In the genomic region with DNA sequence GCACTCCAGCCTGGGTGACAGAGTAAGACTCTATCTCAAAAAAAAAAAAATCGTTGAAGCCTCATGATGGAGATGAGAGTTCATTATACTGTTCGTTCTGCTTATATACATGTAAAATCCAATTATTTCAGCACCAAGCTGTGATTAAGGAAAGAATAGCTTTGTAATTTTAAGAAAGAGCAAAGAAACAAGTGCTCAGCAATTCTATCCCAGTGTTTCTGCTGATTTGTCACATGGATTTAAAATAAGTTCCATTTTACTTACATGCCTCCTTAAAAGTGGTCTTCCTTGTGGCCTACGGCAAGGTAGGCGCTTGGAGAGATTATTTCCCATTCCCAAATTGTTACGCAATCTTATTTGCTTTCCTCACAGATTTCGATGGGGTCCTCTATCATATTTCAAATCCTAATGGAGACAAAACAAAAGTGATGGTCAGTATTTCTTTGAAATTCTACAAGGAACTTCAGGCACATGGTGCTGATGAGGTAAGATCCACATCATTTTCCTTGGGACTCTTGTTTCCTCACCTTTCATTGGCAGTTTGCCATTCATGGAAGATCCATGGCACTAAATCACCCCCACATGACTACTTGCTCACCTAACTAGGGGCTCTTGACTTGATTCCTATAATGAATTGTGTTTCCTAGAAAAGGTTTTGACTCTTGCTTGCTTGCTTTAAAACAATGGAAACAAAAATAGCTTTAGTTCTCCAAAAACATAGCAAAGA, we compare ENCODE assay signal across 8 cellular contexts. TPM values are rescaled to one million over a fixed set of nuclear protein-coding genes. Genes with fewer than 3 reads are reported as not detected.
DNase-seq lines count a peak whose midpoint lies in the region; ATAC-seq and TF ChIP-seq lines count a peak whose summit lies in the region.

No MANE protein-coding gene starts in this region.

- H2AFZ ChIP-seq in hepatocyte: no peak overlapping the region

- H3K4me3 ChIP-seq in hepatocyte (no peak overlapping the region), thymus (ENCODE audit: low read length) (no peak overlapping the region)

- H3K27me3 ChIP-seq in hepatocyte (no peaks in the 10 kb centered on the region), thymus (ENCODE audit: control insufficient read depth, insufficient read depth) (no peaks in the 10 kb centered on the region)

- POLR2A ChIA-PET in activated CD4-positive, alpha-beta memory T cell treated with anti-CD3 and anti-CD28 coated beads, Interleukin-2, amount 10 ng/mL, durations not matched to agents 7 days and 5 days (lab: Charles Lee): interaction anchor here (1.1 to 11.0 kb wide), 13 partner anchors 9 to 172 kb away, joined by 3 to 260 read pairs (median 9); a partner anchor contains a TSS

- peaks cover 32% of the 10 kb centered on the region for H3K4me1 ChIP-seq in hepatocyte (ENCODE audit: insufficient read depth)
- peaks cover 5% of the 10 kb centered on the region for H3K4me1 ChIP-seq in thymus (ENCODE audit: control insufficient read depth, insufficient read depth, low read length)

- no peaks in the 10 kb centered on the region for H3K36me3 ChIP-seq in hepatocyte (replicated peaks; ENCODE audit: insufficient read depth, low read depth)
- peaks cover 55% of the 10 kb centered on the region for H3K36me3 ChIP-seq in thymus (ENCODE audit: control insufficient read depth, insufficient read depth)

- no peak for DNase-seq in activated T-cell treated with anti-CD3 and anti-CD28 coated beads, Interleukin-2, amount 50 U/mL, for 24 hours
- DNase-seq in activated T-cell treated with anti-CD3 and anti-CD28 coated beads, Interleukin-2, amount 50 U/mL, for 4 hours: no peak
- DNase-seq in activated CD4-positive, alpha-beta memory T cell treated with anti-CD3 and anti-CD28 coated beads, Interleukin-2, amount 10 ng/mL, durations not matched to agents 7 days and 5 days: no peak
- DNase-seq in hepatocyte (ENCODE audit: low spot score) (no peak), GM13976 (ENCODE audit: low spot score) (no peak), NCI-H1105 treated with DMSO at 0.1 percent for 48 hours (lab: John Stamatoyannopoulos, UW) (no peak)

- in situ Hi-C loops in GM13976 (cut with MboI; ENCODE audit: low sequenced_read_pairs, unreplicated experiment): no loop called here

- H3K27ac ChIP-seq in hepatocyte (peak overlapping the region; percentile 82), thymus (ENCODE audit: low read depth) (peak overlapping the region; percentile 66)

- TF ChIP-seq CTCF in hepatocyte (IDR thresholded peaks at IDR 0.05; ENCODE audit: poor library complexity) (no peak), GM13976 (IDR thresholded peaks at IDR 0.05; ENCODE audit: borderline replicate concordance, control extremely low read depth, extremely low read depth, insufficient read depth, missing control alignments) (no peak)

- H3K4me3 Mint-ChIP-seq in activated T-cell treated with anti-CD3 and anti-CD28 coated beads, Interleukin-2, amount 50 U/mL, for 24 hours: peak overlapping the region; percentile 60
- no peak overlapping the region for H3K4me3 Mint-ChIP-seq in activated T-cell treated with anti-CD3 and anti-CD28 coated beads, Interleukin-2, amount 50 U/mL, for 4 hours
- peak overlapping the region; percentile 33 for H3K4me3 Mint-ChIP-seq in activated CD4-positive, alpha-beta memory T cell treated with anti-CD3 and anti-CD28 coated beads, Interleukin-2, amount 10 ng/mL, durations not matched to agents 7 days and 5 days

- no peak overlapping the region for H3K4me2 ChIP-seq in hepatocyte

- H3K9me2 ChIP-seq in hepatocyte (replicated peaks; ENCODE audit: insufficient read depth): no peaks in the 10 kb centered on the region

- H3K4me1 Mint-ChIP-seq in activated T-cell treated with anti-CD3 and anti-CD28 coated beads, Interleukin-2, amount 50 U/mL, for 24 hours (ENCODE audit: low read depth): peaks cover 85% of the 10 kb centered on the region
- H3K4me1 Mint-ChIP-seq in activated T-cell treated with anti-CD3 and anti-CD28 coated beads, Interleukin-2, amount 50 U/mL, for 4 hours (ENCODE audit: low read depth): peaks cover 81% of the 10 kb centered on the region
- H3K4me1 Mint-ChIP-seq in activated CD4-positive, alpha-beta memory T cell treated with anti-CD3 and anti-CD28 coated beads, Interleukin-2, amount 10 ng/mL, durations not matched to agents 7 days and 5 days: peaks cover 84% of the 10 kb centered on the region

- peaks cover 67% of the 10 kb centered on the region for H3K79me2 ChIP-seq in hepatocyte

- WGBS in hepatocyte (ENCODE audit: low lambda C conversion rate, missing lambda C conversion rate): 90% methylated on average over 6 of the region's 6 CpGs
- WGBS in thymus: 96% methylated on average over 6 of the region's 6 CpGs

- peaks cover 21% of the 10 kb centered on the region for H4K20me1 ChIP-seq in hepatocyte (ENCODE audit: insufficient read depth, poor library complexity, severe bottlenecking)

- peak overlapping the region; percentile 96 for H3K27ac Mint-ChIP-seq in activated T-cell treated with anti-CD3 and anti-CD28 coated beads, Interleukin-2, amount 50 U/mL, for 24 hours
- H3K27ac Mint-ChIP-seq in activated CD4-positive, alpha-beta memory T cell treated with anti-CD3 and anti-CD28 coated beads, Interleukin-2, amount 10 ng/mL, durations not matched to agents 7 days and 5 days: peak overlapping the region; percentile 86

- H3K9me3 Mint-ChIP-seq in activated T-cell treated with anti-CD3 and anti-CD28 coated beads, Interleukin-2, amount 50 U/mL, for 24 hours: no peaks in the 10 kb centered on the region
- H3K9me3 Mint-ChIP-seq in activated T-cell treated with anti-CD3 and anti-CD28 coated beads, Interleukin-2, amount 50 U/mL, for 4 hours: no peaks in the 10 kb centered on the region
- no peaks in the 10 kb centered on the region for H3K9me3 Mint-ChIP-seq in activated CD4-positive, alpha-beta memory T cell treated with anti-CD3 and anti-CD28 coated beads, Interleukin-2, amount 10 ng/mL, durations not matched to agents 7 days and 5 days

- CTCF ChIA-PET in activated CD4-positive, alpha-beta memory T cell treated with anti-CD3 and anti-CD28 coated beads, Interleukin-2, amount 10 ng/mL, durations not matched to agents 7 days and 5 days (lab: Charles Lee): interaction anchor here (0.8 to 4.6 kb wide), 15 partner anchors 8 to 167 kb away, joined by 3 to 62 read pairs (median 5); a partner anchor contains a TSS

- H3K27me3 Mint-ChIP-seq in activated T-cell treated with anti-CD3 and anti-CD28 coated beads, Interleukin-2, amount 50 U/mL, for 24 hours: no peaks in the 10 kb centered on the region
- no peaks in the 10 kb centered on the region for H3K27me3 Mint-ChIP-seq in activated T-cell treated with anti-CD3 and anti-CD28 coated beads, Interleukin-2, amount 50 U/mL, for 4 hours (ENCODE audit: low read depth)
- H3K27me3 Mint-ChIP-seq in activated CD4-positive, alpha-beta memory T cell treated with anti-CD3 and anti-CD28 coated beads, Interleukin-2, amount 10 ng/mL, durations not matched to agents 7 days and 5 days: no peaks in the 10 kb centered on the region

- ATAC-seq in activated T-cell treated with anti-CD3 and anti-CD28 coated beads, Interleukin-2, amount 50 U/mL, for 4 hours: no peak
- ATAC-seq in GM21381 (IDR thresholded peaks at IDR 0.05; ENCODE audit: unreplicated experiment): no peak

- peaks cover 95% of the 10 kb centered on the region for H3K36me3 Mint-ChIP-seq in activated T-cell treated with anti-CD3 and anti-CD28 coated beads, Interleukin-2, amount 50 U/mL, for 24 hours (ENCODE audit: low read depth)
- H3K36me3 Mint-ChIP-seq in activated T-cell treated with anti-CD3 and anti-CD28 coated beads, Interleukin-2, amount 50 U/mL, for 4 hours (ENCODE audit: insufficient read depth): peaks cover 63% of the 10 kb centered on the region
- peaks cover 89% of the 10 kb centered on the region for H3K36me3 Mint-ChIP-seq in activated CD4-positive, alpha-beta memory T cell treated with anti-CD3 and anti-CD28 coated beads, Interleukin-2, amount 10 ng/mL, durations not matched to agents 7 days and 5 days (ENCODE audit: low read depth)

- H3K9me3 ChIP-seq in hepatocyte (ENCODE audit: low read depth): no peaks in the 10 kb centered on the region
- no peaks in the 10 kb centered on the region for H3K9me3 ChIP-seq in thymus (ENCODE audit: control insufficient read depth)

RNA-seq across cellular contexts. Expression of a gene that starts 11.5 kb away (rescaled TPM):
- total RNA-seq in activated T-cell treated with anti-CD3 and anti-CD28 coated beads, Interleukin-2, amount 50 U/mL, for 4 hours: 100 to 1,000 TPM; 381 to 396 (median 382) TPM
- 100 to 1,000 TPM; 765 to 778 TPM for total RNA-seq in activated CD4-positive, alpha-beta memory T cell treated with anti-CD3 and anti-CD28 coated beads, Interleukin-2, amount 10 ng/mL, durations not matched to agents 7 days and 5 days
- 310 and 312 TPM in 2 replicates for total RNA-seq in hepatocyte
- polyA plus RNA-seq in hepatocyte (436 and 482 TPM in 2 replicates), thymus (292 TPM)

RNA-seq across cellular contexts. Expression of a gene that starts 32.3 kb away (rescaled TPM):
- under 1 TPM; 0.66 to 0.69 (median 0.68) TPM for total RNA-seq in activated T-cell treated with anti-CD3 and anti-CD28 coated beads, Interleukin-2, amount 50 U/mL, for 4 hours
- total RNA-seq in activated CD4-positive, alpha-beta memory T cell treated with anti-CD3 and anti-CD28 coated beads, Interleukin-2, amount 10 ng/mL, durations not matched to agents 7 days and 5 days: under 1 TPM; 0.68 to 0.75 TPM
- total RNA-seq in hepatocyte: 6.1 and 10.9 TPM in 2 replicates
- polyA plus RNA-seq in hepatocyte (23.4 and 25.6 TPM in 2 replicates), thymus (1.0 TPM)

RNA-seq across cellular contexts. Expression of a gene that starts 41.4 kb away (rescaled TPM):
- total RNA-seq in activated T-cell treated with anti-CD3 and anti-CD28 coated beads, Interleukin-2, amount 50 U/mL, for 4 hours: 100 to 1,000 TPM; 128 to 142 (median 131) TPM
- 10 to 100 TPM; 44.2 to 46.8 TPM for total RNA-seq in activated CD4-positive, alpha-beta memory T cell treated with anti-CD3 and anti-CD28 coated beads, Interleukin-2, amount 10 ng/mL, durations not matched to agents 7 days and 5 days
- 104 and 140 TPM in 2 replicates for total RNA-seq in hepatocyte
- 166 and 179 TPM in 2 replicates for polyA plus RNA-seq in hepatocyte
- 67.2 TPM for polyA plus RNA-seq in thymus

RNA-seq across cellular contexts. Expression of a gene that starts 41.8 kb away (rescaled TPM):
- 10 to 100 TPM; 14.7 to 19.1 (median 17.8) TPM for total RNA-seq in activated T-cell treated with anti-CD3 and anti-CD28 coated beads, Interleukin-2, amount 50 U/mL, for 4 hours
- total RNA-seq in activated CD4-positive, alpha-beta memory T cell treated with anti-CD3 and anti-CD28 coated beads, Interleukin-2, amount 10 ng/mL, durations not matched to agents 7 days and 5 days: 10 to 100 TPM; 30.1 to 31.8 TPM
- total RNA-seq in hepatocyte: 48.7 and 56.3 TPM in 2 replicates
- polyA plus RNA-seq in hepatocyte (140 and 145 TPM in 2 replicates), thymus (76.1 TPM)
